In the genomic region with DNA sequence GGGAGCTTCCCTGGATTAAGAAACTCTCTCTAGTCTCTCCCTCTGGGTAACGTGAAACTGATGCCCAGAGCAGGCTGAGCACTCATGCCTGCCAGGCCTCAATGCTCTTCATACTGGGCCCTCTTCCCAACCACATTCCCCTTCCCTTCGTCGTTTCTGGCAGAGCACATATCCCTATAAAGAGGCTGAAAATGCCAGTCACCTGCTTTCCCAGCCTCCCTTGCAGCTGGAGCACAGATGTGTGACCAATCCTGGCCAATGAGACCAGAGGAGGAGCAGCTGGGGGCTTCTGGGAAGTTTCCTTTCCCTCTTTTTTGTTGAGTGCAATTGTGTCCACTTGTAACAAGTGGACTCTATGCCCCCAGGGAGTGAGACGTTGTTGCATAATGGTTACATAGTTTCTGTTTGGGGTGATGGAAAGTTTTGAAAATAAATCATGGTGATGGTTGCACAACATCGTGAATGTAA, we compare ENCODE assay signal across 27 cellular contexts. TPM values are rescaled to one million over a fixed set of nuclear protein-coding genes. Genes with fewer than 3 reads are reported as not detected.
DNase-seq lines count a peak whose midpoint lies in the region; ATAC-seq and TF ChIP-seq lines count a peak whose summit lies in the region.
"Had no signal": no experiment of that assay in that cellular context is flagged by ENCODE, and none has a peak within 500 bp of the region (broad histone marks: within the 10 kb centered on the region; RNA-seq: fewer than 3 reads in every experiment).

No MANE protein-coding gene starts in this region.

- TF ChIP-seq CTCF in activated CD8-positive, alpha-beta T cell treated with anti-CD3 and anti-CD28 coated beads for 36 hours (IDR thresholded peaks at IDR 0.05) = no peak
- TF ChIP-seq CTCF in heart right ventricle (IDR thresholded peaks at IDR 0.05) = no peak

- peaks cover 0 to 12% (median 0%) of the 10 kb centered on the region in 11 donors for H3K9me3 ChIP-seq in heart right ventricle

- CTCF ChIA-PET in activated CD8-positive, alpha-beta T cell treated with anti-CD3 and anti-CD28 coated beads, Interleukin-2, amount 10 ng/mL, durations not matched to agents 7 days and 5 days (lab: Charles Lee) = no interaction called here
- CTCF ChIA-PET in activated CD8-positive, alpha-beta T cell treated with anti-CD3 and anti-CD28 coated beads for 36 hours (lab: Charles Lee) = no interaction called here

- no peak overlapping the region for H3K4me3 Mint-ChIP-seq in activated CD8-positive, alpha-beta T cell treated with anti-CD3 and anti-CD28 coated beads, Interleukin-2, amount 10 ng/mL, durations not matched to agents 7 days and 5 days
- H3K4me3 Mint-ChIP-seq in activated CD8-positive, alpha-beta T cell treated with anti-CD3 and anti-CD28 coated beads for 36 hours = no peak overlapping the region
- H3K4me3 Mint-ChIP-seq: activated naive CD8-positive, alpha-beta T cell treated with anti-CD3 and anti-CD28 coated beads, Interleukin-2, amount 50 U/mL, for 24 hours; mesothelial cell of epicardium; natural killer cell treated with Interleukin-12 subunit alpha and Interleukin-12 subunit beta and Interleukin-15 and Interleukin-18, amount 100 ng/mL, for 72 hours had no signal

- no peaks in the 10 kb centered on the region for H3K27me3 ChIP-seq in heart right ventricle
- H3K27me3 ChIP-seq: BLaER1 had no signal

- H3K4me3 ChIP-seq in heart right ventricle = no peak overlapping the region
- H3K4me3 ChIP-seq: BLaER1 had no signal

- no peaks in the 10 kb centered on the region for H3K36me3 ChIP-seq in heart right ventricle
- H3K36me3 ChIP-seq: BLaER1 had no signal

- H3K4me1 Mint-ChIP-seq in activated CD8-positive, alpha-beta T cell treated with anti-CD3 and anti-CD28 coated beads, Interleukin-2, amount 10 ng/mL, durations not matched to agents 7 days and 5 days (ENCODE audit: low read depth) = no peaks in the 10 kb centered on the region
- no peaks in the 10 kb centered on the region for H3K4me1 Mint-ChIP-seq in activated CD8-positive, alpha-beta T cell treated with anti-CD3 and anti-CD28 coated beads for 36 hours (ENCODE audit: low read depth)
- H3K4me1 Mint-ChIP-seq: mesothelial cell of epicardium had no signal

- peak overlapping the region in 1 of 10 donors; percentile 27 for H3K27ac ChIP-seq in heart right ventricle
- H3K27ac ChIP-seq: 22Rv1, BLaER1 had no signal

- no peaks in the 10 kb centered on the region for H3K36me3 Mint-ChIP-seq in activated CD8-positive, alpha-beta T cell treated with anti-CD3 and anti-CD28 coated beads, Interleukin-2, amount 10 ng/mL, durations not matched to agents 7 days and 5 days (ENCODE audit: low read depth)
- H3K36me3 Mint-ChIP-seq in activated CD8-positive, alpha-beta T cell treated with anti-CD3 and anti-CD28 coated beads for 36 hours (ENCODE audit: low read depth) = no peaks in the 10 kb centered on the region
- H3K36me3 Mint-ChIP-seq: mesothelial cell of epicardium; natural killer cell treated with Interleukin-12 subunit alpha and Interleukin-12 subunit beta and Interleukin-15 and Interleukin-18, amount 100 ng/mL, for 72 hours had no signal

- POLR2A ChIA-PET in activated CD8-positive, alpha-beta T cell treated with anti-CD3 and anti-CD28 coated beads, Interleukin-2, amount 10 ng/mL, durations not matched to agents 7 days and 5 days (lab: Charles Lee) = no interaction called here
- POLR2A ChIA-PET in activated CD8-positive, alpha-beta T cell treated with anti-CD3 and anti-CD28 coated beads for 36 hours (lab: Charles Lee) = no interaction called here

- H3K27ac Mint-ChIP-seq in activated CD8-positive, alpha-beta T cell treated with anti-CD3 and anti-CD28 coated beads, Interleukin-2, amount 10 ng/mL, durations not matched to agents 7 days and 5 days = no peak overlapping the region
- H3K27ac Mint-ChIP-seq in activated CD8-positive, alpha-beta T cell treated with anti-CD3 and anti-CD28 coated beads for 36 hours = no peak overlapping the region
- H3K27ac Mint-ChIP-seq: activated naive CD8-positive, alpha-beta T cell treated with anti-CD3 and anti-CD28 coated beads, Interleukin-2, amount 50 U/mL, for 24 hours; mesothelial cell of epicardium; natural killer cell treated with Interleukin-12 subunit alpha and Interleukin-12 subunit beta and Interleukin-15 and Interleukin-18, amount 100 ng/mL, for 72 hours had no signal

- intact Hi-C loops in activated CD8-positive, alpha-beta T cell treated with anti-CD3 and anti-CD28 coated beads for 36 hours (cut with micrococcal nuclease) = no loop called here
- intact Hi-C loops in heart right ventricle (cut with DNase I) = loop anchor here in 1 of 10 donors (10.0 kb wide), 1 partner anchor 89 kb away; no protein-coding TSS in a partner anchor

- DNase-seq in activated CD8-positive, alpha-beta T cell treated with anti-CD3 and anti-CD28 coated beads, Interleukin-2, amount 10 ng/mL, durations not matched to agents 7 days and 5 days = peak; percentile 1
- no peak for DNase-seq in activated CD8-positive, alpha-beta T cell treated with anti-CD3 and anti-CD28 coated beads for 36 hours
- DNase-seq in astrocyte of the hippocampus (ENCODE audit: low read depth, low spot score) = peak; percentile 58
- DNase-seq in heart right ventricle = no peak
- peak; percentile 43 for DNase-seq in stromal cell of bone marrow (ENCODE audit: low read depth)
- no peak for DNase-seq in cerebellar cortex (ENCODE audit: low spot score)
- DNase-seq in putamen (ENCODE audit: low spot score) = no peak
- no peak for DNase-seq in stimulated activated naive CD8-positive, alpha-beta T cell treated with anti-CD3 and anti-CD28 coated beads, Interleukin-15, Interleukin-2, amounts not matched to agents 100 U/mL and 50 U/mL, for 24 hours
- DNase-seq: activated CD4-positive, alpha-beta T cell treated with anti-CD3 and anti-CD28 coated beads for 48 hours; activated CD8-positive, alpha-beta memory T cell treated with anti-CD3 and anti-CD28 coated beads, Interleukin-2, amount 50 U/mL, for 4 hours; activated effector memory CD4-positive, alpha-beta T cell treated with Interleukin-2 at 50 U/mL for 16 hours; activated naive CD8-positive, alpha-beta T cell treated with anti-CD3 and anti-CD28 coated beads, Interleukin-2, amount 50 U/mL, for 24 hours; caudate nucleus; HCEC 1CT; hippocampal formation; NCI-H1105; NCI-H526; SHP77; small intestine; stimulated activated CD4-positive, alpha-beta T cell treated with anti-CD3 and anti-CD28 coated beads, Interleukin-4, amount 100 ng/mL, for 24 hours had no signal

- 57 to 63% methylated on average over 5 of the region's 5 CpGs for WGBS in heart right ventricle, 2 donors

- peaks cover 0 to 18% (median 4%) of the 10 kb centered on the region in 9 donors for H3K4me1 ChIP-seq in heart right ventricle
- H3K4me1 ChIP-seq: BLaER1 had no signal

- peaks cover 6% of the 10 kb centered on the region for H3K27me3 Mint-ChIP-seq in activated CD8-positive, alpha-beta T cell treated with anti-CD3 and anti-CD28 coated beads, Interleukin-2, amount 10 ng/mL, durations not matched to agents 7 days and 5 days (ENCODE audit: low read depth)
- H3K27me3 Mint-ChIP-seq in activated CD8-positive, alpha-beta T cell treated with anti-CD3 and anti-CD28 coated beads for 36 hours = no peaks in the 10 kb centered on the region

- ATAC-seq in activated CD8-positive, alpha-beta T cell treated with anti-CD3 and anti-CD28 coated beads, Interleukin-2, amount 10 ng/mL, durations not matched to agents 7 days and 5 days = no peak
- no peak for ATAC-seq in activated CD8-positive, alpha-beta T cell treated with anti-CD3 and anti-CD28 coated beads for 36 hours
- peak in 7 of 8 donors; percentile 41 to 82 (median 60) for ATAC-seq in heart right ventricle
- no peak for ATAC-seq in stimulated activated naive CD8-positive, alpha-beta T cell treated with anti-CD3 and anti-CD28 coated beads, Interleukin-15, Interleukin-2, amounts not matched to agents 100 U/mL and 50 U/mL, for 24 hours
- ATAC-seq: activated naive CD8-positive, alpha-beta T cell treated with anti-CD3 and anti-CD28 coated beads, Interleukin-2, amount 50 U/mL, for 24 hours; natural killer cell treated with Interleukin-12 subunit alpha and Interleukin-12 subunit beta and Interleukin-15 and Interleukin-18, amount 100 ng/mL, for 72 hours had no signal

- H3K9me3 Mint-ChIP-seq in activated CD8-positive, alpha-beta T cell treated with anti-CD3 and anti-CD28 coated beads, Interleukin-2, amount 10 ng/mL, durations not matched to agents 7 days and 5 days (ENCODE audit: insufficient read depth) = no peaks in the 10 kb centered on the region
- no peaks in the 10 kb centered on the region for H3K9me3 Mint-ChIP-seq in activated CD8-positive, alpha-beta T cell treated with anti-CD3 and anti-CD28 coated beads for 36 hours
- H3K9me3 Mint-ChIP-seq: activated naive CD8-positive, alpha-beta T cell treated with anti-CD3 and anti-CD28 coated beads, Interleukin-2, amount 50 U/mL, for 24 hours; natural killer cell treated with Interleukin-12 subunit alpha and Interleukin-12 subunit beta and Interleukin-15 and Interleukin-18, amount 100 ng/mL, for 72 hours had no signal

RNA-seq across cellular contexts. Expression of a gene that starts 30.2 kb away (rescaled TPM):
- not detected for total RNA-seq in activated CD8-positive, alpha-beta T cell treated with anti-CD3 and anti-CD28 coated beads, Interleukin-2, amount 10 ng/mL, durations not matched to agents 7 days and 5 days
- total RNA-seq in activated CD8-positive, alpha-beta T cell treated with anti-CD3 and anti-CD28 coated beads for 36 hours = not detected
- not detected for total RNA-seq in heart right ventricle
- not detected for polyA plus RNA-seq in heart right ventricle
- total RNA-seq: mesothelial cell of epicardium; natural killer cell treated with Interleukin-12 subunit alpha and Interleukin-12 subunit beta and Interleukin-15 and Interleukin-18, amount 100 ng/mL, for 72 hours; subcutaneous adipose tissue had no signal
- polyA plus RNA-seq: esophagus, keratinocyte, small intestine had no signal

Comparison
In these comparisons a context has a peak if more than half of its experiments do, and no peak if none do; other contexts are left out.
1. DNase-seq: peak in activated CD8-positive, alpha-beta T cell treated with anti-CD3 and anti-CD28 coated beads, Interleukin-2, amount 10 ng/mL, durations not matched to agents 7 days and 5 days (single experiment), astrocyte of the hippocampus (single experiment) and stromal cell of bone marrow (single experiment); none in activated CD8-positive, alpha-beta T cell treated with anti-CD3 and anti-CD28 coated beads for 36 hours (single experiment), heart right ventricle (0 of 2), cerebellar cortex (single experiment), putamen (single experiment) and stimulated activated naive CD8-positive, alpha-beta T cell treated with anti-CD3 and anti-CD28 coated beads, Interleukin-15, Interleukin-2, amounts not matched to agents 100 U/mL and 50 U/mL, for 24 hours (single experiment).
2. ATAC-seq: peak in heart right ventricle (7 of 8); none in activated CD8-positive, alpha-beta T cell treated with anti-CD3 and anti-CD28 coated beads, Interleukin-2, amount 10 ng/mL, durations not matched to agents 7 days and 5 days (single experiment), activated CD8-positive, alpha-beta T cell treated with anti-CD3 and anti-CD28 coated beads for 36 hours (single experiment) and stimulated activated naive CD8-positive, alpha-beta T cell treated with anti-CD3 and anti-CD28 coated beads, Interleukin-15, Interleukin-2, amounts not matched to agents 100 U/mL and 50 U/mL, for 24 hours (single experiment).